In the genomic region with DNA sequence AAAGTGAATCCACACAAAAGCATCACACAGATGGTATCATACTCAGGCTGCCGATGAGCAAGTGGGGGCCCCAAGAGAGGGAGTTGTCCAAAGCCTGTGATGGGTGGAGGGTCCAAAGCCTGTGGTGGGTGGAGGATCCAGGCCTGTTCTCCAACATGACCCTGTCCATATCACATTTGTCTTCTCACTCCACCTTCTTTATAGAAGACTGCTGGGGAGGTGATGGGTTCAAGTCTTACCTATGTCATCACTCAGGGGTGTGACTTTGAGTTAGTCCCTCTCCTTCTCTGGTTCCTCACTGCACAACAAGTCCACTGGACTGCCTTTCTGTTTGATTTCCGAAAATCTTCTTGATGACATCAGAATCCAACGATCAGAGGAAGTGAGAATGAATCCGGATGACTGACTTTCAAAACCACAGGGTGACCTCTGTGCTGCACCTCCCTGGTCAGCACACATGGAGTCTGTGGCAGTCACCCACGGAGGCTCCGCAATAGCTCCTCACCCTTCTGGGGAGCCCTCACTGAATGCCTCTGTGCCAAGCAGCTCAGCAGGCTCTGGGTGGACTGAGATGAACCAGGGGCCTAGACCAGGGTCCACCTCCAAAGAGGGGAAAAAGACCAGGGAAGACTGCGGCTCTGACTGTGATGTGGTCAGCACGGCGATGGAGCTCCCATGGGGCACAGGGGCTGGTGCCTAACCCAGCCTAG, we compare ENCODE assay signal across 9 cellular contexts.
DNase-seq lines count a peak whose midpoint lies in the region; ATAC-seq, FAIRE-seq and TF ChIP-seq lines count a peak whose summit lies in the region.
"Had no signal": no experiment of that assay in that cellular context is flagged by ENCODE, and none has a peak within 500 bp of the region (broad histone marks: within the 10 kb centered on the region; RNA-seq: fewer than 3 reads in every experiment).

No MANE protein-coding gene starts in this region.

- peak; percentile 59 for DNase-seq in Ammon's horn (ENCODE audit: low spot score)
- DNase-seq in activated CD8-positive, alpha-beta T cell treated with anti-CD3 and anti-CD28 coated beads, Interleukin-2, amount 10 ng/mL, durations not matched to agents 7 days and 5 days = no peak
- DNase-seq in small intestine = no peak
- no peak for DNase-seq in vagina (ENCODE audit: extremely low spot score in 2 of 2)
- DNase-seq in GOT3 (lab: John Stamatoyannopoulos, UW) = no peak

- FAIRE-seq in small intestine (lab: Jason Lieb, UNC) = no peak

- H3K36me3 ChIP-seq in neutrophil (no peaks in the 10 kb centered on the region), small intestine (ENCODE audit: control insufficient read depth in 2 of 2, insufficient read depth in 2 of 2, low read length in 2 of 2) (no peaks in the 10 kb centered on the region), vagina (no peaks in the 10 kb centered on the region)

- peak overlapping the region; percentile 16 to 54 for H3K4me3 ChIP-seq in neutrophil (ENCODE audit: low read depth in 1 of 2, low read length in 1 of 2)
- no peak overlapping the region for H3K4me3 ChIP-seq in small intestine (ENCODE audit: low read depth in 1 of 2, low read length in 2 of 2)
- H3K4me3 ChIP-seq in vagina = no peak overlapping the region

- H3K4me3 Mint-ChIP-seq in activated CD8-positive, alpha-beta T cell treated with anti-CD3 and anti-CD28 coated beads, Interleukin-2, amount 10 ng/mL, durations not matched to agents 7 days and 5 days = no peak overlapping the region

- TF ChIP-seq POLR2A in GM18951 (IDR thresholded peaks at IDR 0.05; ENCODE audit: extremely low read depth, insufficient read depth, insufficient read length) (peak; percentile 33), vagina (IDR thresholded peaks at IDR 0.05) (no peak)

- H3K27me3 Mint-ChIP-seq in activated CD8-positive, alpha-beta T cell treated with anti-CD3 and anti-CD28 coated beads, Interleukin-2, amount 10 ng/mL, durations not matched to agents 7 days and 5 days (ENCODE audit: low read depth) = no peaks in the 10 kb centered on the region

- 76 to 86% (median 80%) methylated on average over 9 of the region's 9 CpGs for WGBS in small intestine, 3 donors

- ATAC-seq in HG03175 (IDR thresholded peaks at IDR 0.05; ENCODE audit: unreplicated experiment) = peak; percentile 41
- no peak for ATAC-seq in activated CD8-positive, alpha-beta T cell treated with anti-CD3 and anti-CD28 coated beads, Interleukin-2, amount 10 ng/mL, durations not matched to agents 7 days and 5 days
- ATAC-seq: HCT116 had no signal

- peak; percentile 41 for TF ChIP-seq CTCF in neutrophil (IDR thresholded peaks at IDR 0.05)
- no peak for TF ChIP-seq CTCF in vagina (IDR thresholded peaks at IDR 0.05)

- no peaks in the 10 kb centered on the region for H3K36me3 Mint-ChIP-seq in activated CD8-positive, alpha-beta T cell treated with anti-CD3 and anti-CD28 coated beads, Interleukin-2, amount 10 ng/mL, durations not matched to agents 7 days and 5 days (ENCODE audit: low read depth)

- H3K9me3 Mint-ChIP-seq in activated CD8-positive, alpha-beta T cell treated with anti-CD3 and anti-CD28 coated beads, Interleukin-2, amount 10 ng/mL, durations not matched to agents 7 days and 5 days (ENCODE audit: insufficient read depth) = no peaks in the 10 kb centered on the region

- intact Hi-C loops in vagina (cut with DNase I) = no loop called here

- peaks cover 67% of the 10 kb centered on the region for H3K4me1 Mint-ChIP-seq in activated CD8-positive, alpha-beta T cell treated with anti-CD3 and anti-CD28 coated beads, Interleukin-2, amount 10 ng/mL, durations not matched to agents 7 days and 5 days (ENCODE audit: low read depth)

- POLR2A ChIA-PET in activated CD8-positive, alpha-beta T cell treated with anti-CD3 and anti-CD28 coated beads, Interleukin-2, amount 10 ng/mL, durations not matched to agents 7 days and 5 days (lab: Charles Lee) = interaction anchor here (1.0 to 2.2 kb wide), 2 partner anchors 13 to 70 kb away, joined by 3 to 6 read pairs; no protein-coding TSS in a partner anchor

- H3K9me3 ChIP-seq in neutrophil (no peaks in the 10 kb centered on the region), small intestine (ENCODE audit: control insufficient read depth, low read depth) (no peaks in the 10 kb centered on the region), vagina (no peaks in the 10 kb centered on the region)

- CTCF ChIA-PET in activated CD8-positive, alpha-beta T cell treated with anti-CD3 and anti-CD28 coated beads, Interleukin-2, amount 10 ng/mL, durations not matched to agents 7 days and 5 days (lab: Charles Lee) = interaction anchor here (1.0 to 2.4 kb wide), 5 partner anchors 52 to 178 kb away, joined by 3 to 11 read pairs (median 3); no protein-coding TSS in a partner anchor

- H3K27ac ChIP-seq in neutrophil (peak overlapping the region; percentile 91), small intestine (ENCODE audit: low read depth in 1 of 2, low read length in 1 of 2) (no peak overlapping the region), vagina (no peak overlapping the region)

- H3K27me3 ChIP-seq in neutrophil (no peaks in the 10 kb centered on the region), small intestine (ENCODE audit: control insufficient read depth in 2 of 2, insufficient read depth in 2 of 2, low read length in 2 of 2) (no peaks in the 10 kb centered on the region), vagina (no peaks in the 10 kb centered on the region)

- in situ Hi-C loops in GM18951 (cut with MboI; ENCODE audit: low sequenced_read_pairs, unreplicated experiment) = no loop called here

- H3K4me1 ChIP-seq in neutrophil (ENCODE audit: control insufficient read depth in 1 of 2, insufficient read depth in 1 of 2, low read depth in 1 of 2, low read length in 1 of 2) (peaks cover 59 to 69% of the 10 kb centered on the region in 2 experiments), small intestine (ENCODE audit: control insufficient read depth in 2 of 2, insufficient read depth in 1 of 2, low read depth in 1 of 2, low read length in 1 of 2) (no peaks in the 10 kb centered on the region), vagina (no peaks in the 10 kb centered on the region)

- peak overlapping the region; percentile 83 for H3K27ac Mint-ChIP-seq in activated CD8-positive, alpha-beta T cell treated with anti-CD3 and anti-CD28 coated beads, Interleukin-2, amount 10 ng/mL, durations not matched to agents 7 days and 5 days

Comparison
In these comparisons a context has a peak if more than half of its experiments do, and no peak if none do; other contexts are left out.
1. H3K4me3 ChIP-seq: peak in neutrophil (2 of 2); none in small intestine (0 of 2) and vagina (0 of 2).